31 cellular contexts compared by ENCODE assay signal in genomic region chr3:9253327-9253726, GRCh38. TPM values are rescaled to one million over a fixed set of nuclear protein-coding genes. Genes with fewer than 3 reads are reported as not detected.
A peak's percentile ranks its signal among the peaks of the same experiment; 100 is the strongest.
DNase-seq lines count a peak whose midpoint lies in the region; ATAC-seq and TF ChIP-seq lines count a peak whose summit lies in the region.
"Had no signal": no experiment of that assay in that cellular context is flagged by ENCODE, and none has a peak within 500 bp of the region (broad histone marks: within the 10 kb centered on the region; RNA-seq: fewer than 3 reads in every experiment).

No MANE protein-coding gene starts in this region.

- H3K27me3 Mint-ChIP-seq in WTC11 (ENCODE audit: low read depth) = peaks cover 3% of the 10 kb centered on the region; the same call in 1 of the 2 replicates

- H3K9me3 Mint-ChIP-seq in WTC11 = peaks cover 5% of the 10 kb centered on the region
- H3K9me3 Mint-ChIP-seq: activated CD4-positive, alpha-beta T cell treated with anti-CD3 and anti-CD28 coated beads, Interleukin-2, amount 10 ng/mL, durations not matched to agents 24 days and 14 days had no signal

- no peak overlapping the region for H3K27ac ChIP-seq in osteoblast (ENCODE audit: low read depth, low read length)
- H3K27ac ChIP-seq: A549, cardiac muscle cell, coronary artery, left lung, WERI-Rb-1 had no signal

- peaks cover 6% of the 10 kb centered on the region for H3K27me3 ChIP-seq in osteoblast (ENCODE audit: insufficient read depth, low read length)
- H3K27me3 ChIP-seq: BE2C had no signal

- H3K36me3 Mint-ChIP-seq in WTC11 = no peaks in the 10 kb centered on the region
- H3K36me3 Mint-ChIP-seq: CD8-positive, alpha-beta memory T cell had no signal

- TF ChIP-seq CTCF in epithelial cell of esophagus (IDR thresholded peaks at IDR 0.05; ENCODE audit: insufficient read depth, low read depth, low read length, missing control alignments) (no peak), osteoblast (IDR thresholded peaks at IDR 0.05; ENCODE audit: extremely low read depth, low read depth, low read length) (no peak), WTC11 (IDR thresholded peaks at IDR 0.05) (no peak)

- H3K4me3 ChIP-seq in epithelial cell of esophagus (ENCODE audit: low read length) (no peak overlapping the region), osteoblast (ENCODE audit: insufficient read depth, low read length) (no peak overlapping the region)
- H3K4me3 ChIP-seq: A549, cardiac muscle cell, coronary artery, HAP-1, left lung had no signal

- CTCF ChIA-PET in WTC11 (lab: Charles Lee) = interaction anchor here (0.8 to 1.3 kb wide), 4 partner anchors 49 to 266 kb away, joined by 3 to 6 read pairs (median 4); no protein-coding TSS in a partner anchor

- POLR2A ChIA-PET in WTC11 (lab: Charles Lee) = interaction anchor here (0.6 kb wide), 1 partner anchor 93 kb away, joined by 6 read pairs; no protein-coding TSS in a partner anchor

- H3K4me1 Mint-ChIP-seq in WTC11 = peaks cover 37% of the 10 kb centered on the region

- H4K20me1 ChIP-seq in osteoblast (ENCODE audit: insufficient read depth, low read length) = no peaks in the 10 kb centered on the region

- H2AFZ ChIP-seq in osteoblast (ENCODE audit: low read length) = no peak overlapping the region

- peaks cover 16% of the 10 kb centered on the region for H3K4me1 ChIP-seq in osteoblast (ENCODE audit: insufficient read depth, low read length)
- H3K4me1 ChIP-seq: BE2C had no signal

- no peaks in the 10 kb centered on the region for H3K9me3 ChIP-seq in osteoblast (ENCODE audit: low read depth, low read length)
- H3K9me3 ChIP-seq: BE2C, HAP-1 had no signal

- H3K4me2 ChIP-seq in osteoblast (ENCODE audit: insufficient read depth, low read length) = no peak overlapping the region
- H3K4me2 ChIP-seq: A549 had no signal

- ATAC-seq in WTC11 = no peak
- ATAC-seq: A549; activated T-cell treated with anti-CD3 and anti-CD28 coated beads, Interleukin-2, amount 50 U/mL, for 72 hours; left lung; Right ventricle myocardium inferior; stimulated activated naive CD8-positive, alpha-beta T cell treated with anti-CD3 and anti-CD28 coated beads, Interleukin-15, Interleukin-2, amounts not matched to agents 100 U/mL and 50 U/mL, for 24 hours had no signal

- no peaks in the 10 kb centered on the region for H3K36me3 ChIP-seq in osteoblast (ENCODE audit: insufficient read depth, low read length)
- H3K36me3 ChIP-seq: BE2C, cardiac muscle cell, HAP-1, left lung, WERI-Rb-1 had no signal

- DNase-seq in AG20443 (ENCODE audit: low spot score) (peak; percentile 59), NCI-H226 (peak; percentile 8), epithelial cell of esophagus (ENCODE audit: low read depth) (peak; percentile 69), osteoblast (ENCODE audit: insufficient read length, low spot score, missing footprints) (peak; percentile 86), activated gamma-delta T cell (lab: John Stamatoyannopoulos, UW) (no peak), LoVo (ENCODE audit: low spot score) (no peak), WTC11 (ENCODE audit: low spot score) (no peak)
- no peak for DNase-seq in activated T-cell treated with anti-CD3 and anti-CD28 coated beads, Interleukin-2, amount 50 U/mL, for 48 hours
- DNase-seq: activated CD4-positive, alpha-beta T cell treated with anti-CD3 and anti-CD28 coated beads, Interleukin-2, amount 10 ng/mL, durations not matched to agents 24 days and 14 days; activated naive CD4-positive, alpha-beta T cell treated with anti-CD3 and anti-CD28 coated beads for 36 hours; activated T-cell treated with anti-CD3 and anti-CD28 coated beads, Interleukin-2, amount 50 U/mL, for 72 hours; BE2C; CD8-positive, alpha-beta memory T cell; DMS153; effector memory CD4-positive, alpha-beta T cell; erythroblast; foreskin melanocyte; KG1; left lung; mesendoderm; NCI-H1417 treated with DMSO at 0.1 percent for 48 hours; NCI-H2081 treated with DMSO at 0.1 percent for 48 hours; NCI-H446; stimulated activated naive CD8-positive, alpha-beta T cell treated with anti-CD3 and anti-CD28 coated beads, Interleukin-15, Interleukin-2, amounts not matched to agents 100 U/mL and 50 U/mL, for 24 hours; WERI-Rb-1 had no signal

- no peak overlapping the region for H3K27ac Mint-ChIP-seq in WTC11
- H3K27ac Mint-ChIP-seq: activated CD4-positive, alpha-beta T cell treated with anti-CD3 and anti-CD28 coated beads, Interleukin-2, amount 10 ng/mL, durations not matched to agents 24 days and 14 days; activated naive CD4-positive, alpha-beta T cell treated with anti-CD3 and anti-CD28 coated beads for 36 hours; activated T-cell treated with anti-CD3 and anti-CD28 coated beads, Interleukin-2, amount 50 U/mL, for 72 hours; CD8-positive, alpha-beta memory T cell; T-helper 2 cell treated with Interferon-gamma antibody and Interleukin-4, amounts not matched to agents 5 μg/mL and 100 μg/mL, for 36 hours had no signal

- H3K79me2 ChIP-seq in osteoblast (ENCODE audit: insufficient read depth, low read length) = no peaks in the 10 kb centered on the region

- no peak overlapping the region for H3K4me3 Mint-ChIP-seq in WTC11
- H3K4me3 Mint-ChIP-seq: activated CD4-positive, alpha-beta T cell treated with anti-CD3 and anti-CD28 coated beads, Interleukin-2, amount 10 ng/mL, durations not matched to agents 24 days and 14 days; activated naive CD4-positive, alpha-beta T cell treated with anti-CD3 and anti-CD28 coated beads for 36 hours; activated T-cell treated with anti-CD3 and anti-CD28 coated beads, Interleukin-2, amount 50 U/mL, for 72 hours; CD8-positive, alpha-beta memory T cell; T-helper 2 cell treated with Interferon-gamma antibody and Interleukin-4, amounts not matched to agents 5 μg/mL and 100 μg/mL, for 36 hours had no signal

TF ChIP-seq in WTC11, 78 proteins besides CTCF, POLR2A, EP300 and RAD21 (continues in another document):
- TF ChIP-seq ZNF671 (CRISPR knock-in tag; IDR thresholded peaks at IDR 0.05) (no peak), ATF6 (CRISPR knock-in tag; IDR thresholded peaks at IDR 0.05) (no peak), TEAD1 (CRISPR knock-in tag; IDR thresholded peaks at IDR 0.05) (no peak), JAZF1 (CRISPR knock-in tag; IDR thresholded peaks at IDR 0.05) (no peak), PREB (CRISPR knock-in tag; IDR thresholded peaks at IDR 0.05; ENCODE audit: borderline replicate concordance) (no peak), ZNF138 (CRISPR knock-in tag; conservative IDR thresholded peaks at IDR 0.05) (no peak), ERG (CRISPR knock-in tag; IDR thresholded peaks at IDR 0.05) (no peak), ATF3 (CRISPR knock-in tag; conservative IDR thresholded peaks at IDR 0.05) (no peak), ZNF396 (CRISPR knock-in tag; IDR thresholded peaks at IDR 0.05; ENCODE audit: borderline replicate concordance) (no peak), RORB (CRISPR knock-in tag; IDR thresholded peaks at IDR 0.05) (no peak), GABPB1 (CRISPR knock-in tag; IDR thresholded peaks at IDR 0.05) (no peak), ZSCAN18 (CRISPR knock-in tag; IDR thresholded peaks at IDR 0.05) (no peak), FOXJ3 (CRISPR knock-in tag; IDR thresholded peaks at IDR 0.05; ENCODE audit: borderline replicate concordance) (no peak)

RNA-seq across cellular contexts. Expression of gene SRGAP3, which starts 3.9 kb away (rescaled TPM):
- total RNA-seq in osteoblast = 2.5 and 4.7 TPM in 2 replicates
- total RNA-seq in WTC11 (2021) = 11.8 to 17.9 TPM (median 12.1 TPM) in 3 replicates

Comparison
In these comparisons a context has a peak if more than half of its experiments do, and no peak if none do; other contexts are left out.
1. DNase-seq: peak in AG20443 (single experiment), NCI-H226 (single experiment), epithelial cell of esophagus (single experiment) and osteoblast (single experiment); none in activated gamma-delta T cell (single experiment), activated T-cell treated with anti-CD3 and anti-CD28 coated beads, Interleukin-2, amount 50 U/mL, for 48 hours (0 of 2), LoVo (single experiment) and WTC11 (single experiment).